ENCODE assay signal across 18 cellular contexts in the genomic region with DNA sequence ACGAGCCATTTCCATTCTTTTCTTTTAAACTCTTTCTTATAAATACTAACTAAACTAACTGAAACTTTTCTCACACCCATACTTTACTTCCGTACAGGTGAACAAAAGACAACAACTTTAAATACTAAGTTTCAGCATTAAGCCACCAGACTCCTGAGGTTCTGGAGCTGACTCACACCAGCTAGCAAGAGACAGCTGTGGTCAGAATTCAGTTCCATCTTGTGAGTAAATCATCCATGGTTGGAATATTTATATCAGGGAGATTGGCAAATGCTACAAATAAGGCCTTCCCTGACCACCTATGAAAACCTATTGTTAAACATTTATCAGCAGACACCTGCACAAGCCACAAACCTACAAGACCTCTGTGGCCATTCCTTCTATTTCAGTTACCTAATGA.
A peak's percentile ranks its signal among the peaks of the same experiment; 100 is the strongest.
DNase-seq lines count a peak whose midpoint lies in the region; ATAC-seq and TF ChIP-seq lines count a peak whose summit lies in the region.
"Had no signal": no experiment of that assay in that cellular context is flagged by ENCODE, and none has a peak within 500 bp of the region (broad histone marks: within the 10 kb centered on the region; RNA-seq: fewer than 3 reads in every experiment).

No MANE protein-coding gene starts in this region.

- peaks cover 11% of the 10 kb centered on the region for H3K4me1 Mint-ChIP-seq in mesothelial cell of epicardium
- H3K4me1 Mint-ChIP-seq: CD14-positive monocyte had no signal

- H3K4me1 ChIP-seq in upper lobe of right lung: no peaks in the 10 kb centered on the region

- no peaks in the 10 kb centered on the region for H3K27me3 Mint-ChIP-seq in mesothelial cell of epicardium (ENCODE audit: low read depth)

- TF ChIP-seq CTCF in epithelial cell of esophagus (IDR thresholded peaks at IDR 0.05; ENCODE audit: insufficient read depth, low read depth, low read length, missing control alignments) (no peak), mesothelial cell of epicardium (IDR thresholded peaks at IDR 0.05; ENCODE audit: unreplicated experiment) (no peak), upper lobe of right lung (IDR thresholded peaks at IDR 0.05) (no peak)

- H3K36me3 Mint-ChIP-seq in mesothelial cell of epicardium: no peaks in the 10 kb centered on the region
- H3K36me3 Mint-ChIP-seq: CD14-positive monocyte had no signal

- no peaks in the 10 kb centered on the region for H3K9me3 ChIP-seq in upper lobe of right lung
- H3K9me3 ChIP-seq: MG63 had no signal

- H3K36me3 ChIP-seq in upper lobe of right lung: no peaks in the 10 kb centered on the region
- H3K36me3 ChIP-seq: MG63 had no signal

- no peak for ATAC-seq in upper lobe of right lung
- ATAC-seq: Panc1, Right ventricle myocardium inferior had no signal

- H3K27ac Mint-ChIP-seq in mesothelial cell of epicardium: peak overlapping the region; percentile 6

- no peak overlapping the region for H3K27ac ChIP-seq in upper lobe of right lung

- H3K9me3 Mint-ChIP-seq in mesothelial cell of epicardium: peaks cover 3% of the 10 kb centered on the region

- intact Hi-C loops in upper lobe of right lung (cut with DNase I): no loop called here

- H3K4me3 Mint-ChIP-seq in mesothelial cell of epicardium: no peak overlapping the region
- H3K4me3 Mint-ChIP-seq: CD14-positive monocyte had no signal

- H3K4me3 ChIP-seq in epithelial cell of esophagus (ENCODE audit: low read length): no peak overlapping the region
- no peak overlapping the region for H3K4me3 ChIP-seq in upper lobe of right lung
- H3K4me3 ChIP-seq: MG63 had no signal

- DNase-seq in HT1080 (ENCODE audit: low read depth) (peak; percentile 8), RPMI7951 (ENCODE audit: low read depth) (peak; percentile 47), epithelial cell of esophagus (ENCODE audit: low read depth) (peak; percentile 35), mesothelial cell of epicardium (ENCODE audit: low spot score in 2 of 2, unreplicated experiment in 2 of 2) (no peak), NCI-H2081 treated with DMSO at 0.1 percent for 48 hours (lab: John Stamatoyannopoulos, UW) (no peak), AG20443 (ENCODE audit: low spot score) (no peak), NCI-H510A (lab: John Stamatoyannopoulos, UW) (no peak), upper lobe of right lung (no peak)
- DNase-seq: EL, Karpas-422, MG63, NCI-H1417, NCI-H1694 treated with DMSO at 0.1 percent for 48 hours, NCI-H446 treated with DMSO at 0.1 percent for 48 hours, NCI-H748 treated with DMSO at 0.1 percent for 48 hours had no signal

- H3K27me3 ChIP-seq in upper lobe of right lung: no peaks in the 10 kb centered on the region
- H3K27me3 ChIP-seq: MG63 had no signal

Comparison
In these comparisons a context has a peak if more than half of its experiments do, and no peak if none do; other contexts are left out.
1. DNase-seq: peak in HT1080 (single experiment), RPMI7951 (single experiment) and epithelial cell of esophagus (single experiment); none in mesothelial cell of epicardium (0 of 2), NCI-H2081 treated with DMSO at 0.1 percent for 48 hours (single experiment), AG20443 (single experiment), NCI-H510A (single experiment) and upper lobe of right lung (single experiment).